8 cellular contexts compared by ENCODE assay signal in genomic region chr21:10325546-10325945, GRCh38.
DNase-seq lines count a peak whose midpoint lies in the region; ATAC-seq lines count a peak whose summit lies in the region.
"Not testable (repeated sequence)": the region's sequence is repeated elsewhere in the genome, so short reads cannot be mapped to it uniquely, and the experiment has no call there.

No MANE protein-coding gene starts in this region.

- H3K4me3 ChIP-seq in CD4-positive, CD25-positive, alpha-beta regulatory T cell (ENCODE audit: low read depth, low read length); NT2/D1 (ENCODE audit: insufficient read length, low read depth): not testable (repeated sequence)

- H3K4me3 Mint-ChIP-seq in CD4-positive, CD25-positive, alpha-beta regulatory T cell = peak overlapping the region in 1 of 4 donors; percentile 0
- H3K4me3 Mint-ChIP-seq in activated naive CD4-positive, alpha-beta T cell treated with anti-CD3 and anti-CD28 coated beads for 36 hours; memory B cell; stimulated activated memory B cell treated with anti-CD40 and anti-IgM and Interleukin-4, amounts not matched to agents 10 μg/mL and 1 μg/mL and 100 μg/mL, for 72 hours: not testable (repeated sequence)

- H3K9ac ChIP-seq in NT2/D1 (ENCODE audit: insufficient read length, low read depth) = not testable (repeated sequence)

- H3K27ac ChIP-seq in CD4-positive, CD25-positive, alpha-beta regulatory T cell (ENCODE audit: insufficient read depth, low read length, poor library complexity, severe bottlenecking) = not testable (repeated sequence)

- not testable (repeated sequence) for DNase-seq in CD4-positive, CD25-positive, alpha-beta regulatory T cell
- DNase-seq in NT2/D1 (ENCODE audit: low read depth, low spot score) (peak; percentile 87), fibroblast of gingiva (ENCODE audit: low read depth) (peak; percentile 83), memory B cell (ENCODE audit: low spot score in 2 of 2) (peak in 1 of 2 donors; percentile 62)
- peak; percentile 59 for DNase-seq in activated naive CD4-positive, alpha-beta T cell treated with anti-CD3 and anti-CD28 coated beads for 36 hours

- not testable (repeated sequence) for H3K36me3 ChIP-seq in CD4-positive, CD25-positive, alpha-beta regulatory T cell (ENCODE audit: control insufficient read depth, insufficient read depth, low read length); NT2/D1 (ENCODE audit: insufficient read depth, insufficient read length, low read length)

- peaks cover 9 to 37% of the 10 kb centered on the region in 2 experiments for H3K9me3 ChIP-seq in CD4-positive, CD25-positive, alpha-beta regulatory T cell (ENCODE audit: control insufficient read depth in 2 of 2, low read length in 2 of 2)
- H3K9me3 ChIP-seq in NT2/D1 (ENCODE audit: insufficient read depth, low read length) = peaks cover 51% of the 10 kb centered on the region

- H3K36me3 Mint-ChIP-seq in CD4-positive, CD25-positive, alpha-beta regulatory T cell; activated naive CD4-positive, alpha-beta T cell treated with anti-CD3 and anti-CD28 coated beads for 36 hours (ENCODE audit: low read depth); memory B cell; stimulated activated memory B cell treated with anti-CD40 and anti-IgM and Interleukin-4, amounts not matched to agents 10 μg/mL and 1 μg/mL and 100 μg/mL, for 72 hours: not testable (repeated sequence)

- H3K27ac Mint-ChIP-seq in CD4-positive, CD25-positive, alpha-beta regulatory T cell; activated naive CD4-positive, alpha-beta T cell treated with anti-CD3 and anti-CD28 coated beads for 36 hours; memory B cell; stimulated activated memory B cell treated with anti-CD40 and anti-IgM and Interleukin-4, amounts not matched to agents 10 μg/mL and 1 μg/mL and 100 μg/mL, for 72 hours: not testable (repeated sequence)

- not testable (repeated sequence) for H3K27me3 ChIP-seq in CD4-positive, CD25-positive, alpha-beta regulatory T cell (ENCODE audit: control insufficient read depth, insufficient read depth, low read length); NT2/D1 (ENCODE audit: insufficient read depth, insufficient read length)

- ATAC-seq in CD4-positive, CD25-positive, alpha-beta regulatory T cell (ENCODE audit: low read depth in 2 of 2) = peak; percentile 77 to 83
- ATAC-seq in GM21447 (IDR thresholded peaks at IDR 0.05; ENCODE audit: unreplicated experiment) = peak; percentile 97
- peak; percentile 87 for ATAC-seq in HG03103 (IDR thresholded peaks at IDR 0.05; ENCODE audit: low read depth, unreplicated experiment)
- peak; percentile 39 for ATAC-seq in memory B cell (ENCODE audit: low read depth)
- peak; percentile 92 for ATAC-seq in stimulated activated memory B cell treated with anti-CD40 and anti-IgM and Interleukin-4, amounts not matched to agents 10 μg/mL and 1 μg/mL and 100 μg/mL, for 72 hours

- H3K9me3 Mint-ChIP-seq in CD4-positive, CD25-positive, alpha-beta regulatory T cell = peaks cover 5 to 47% (median 29%) of the 10 kb centered on the region in 7 donors
- peaks cover 36% of the 10 kb centered on the region for H3K9me3 Mint-ChIP-seq in activated naive CD4-positive, alpha-beta T cell treated with anti-CD3 and anti-CD28 coated beads for 36 hours
- H3K9me3 Mint-ChIP-seq in memory B cell = not testable (repeated sequence)
- peaks cover 14% of the 10 kb centered on the region for H3K9me3 Mint-ChIP-seq in stimulated activated memory B cell treated with anti-CD40 and anti-IgM and Interleukin-4, amounts not matched to agents 10 μg/mL and 1 μg/mL and 100 μg/mL, for 72 hours

- H3K27me3 Mint-ChIP-seq in CD4-positive, CD25-positive, alpha-beta regulatory T cell; activated naive CD4-positive, alpha-beta T cell treated with anti-CD3 and anti-CD28 coated beads for 36 hours (ENCODE audit: low read depth); memory B cell; stimulated activated memory B cell treated with anti-CD40 and anti-IgM and Interleukin-4, amounts not matched to agents 10 μg/mL and 1 μg/mL and 100 μg/mL, for 72 hours: not testable (repeated sequence)

- intact Hi-C loops in activated naive CD4-positive, alpha-beta T cell treated with anti-CD3 and anti-CD28 coated beads for 36 hours (cut with micrococcal nuclease) = not testable (repeated sequence)

- H3K4me1 ChIP-seq in CD4-positive, CD25-positive, alpha-beta regulatory T cell (ENCODE audit: control insufficient read depth, insufficient read depth, low read length, poor library complexity, severe bottlenecking); NT2/D1 (ENCODE audit: insufficient read depth, insufficient read length): not testable (repeated sequence)

- not testable (repeated sequence) for H3K4me1 Mint-ChIP-seq in CD4-positive, CD25-positive, alpha-beta regulatory T cell; activated naive CD4-positive, alpha-beta T cell treated with anti-CD3 and anti-CD28 coated beads for 36 hours (ENCODE audit: low read depth); memory B cell; stimulated activated memory B cell treated with anti-CD40 and anti-IgM and Interleukin-4, amounts not matched to agents 10 μg/mL and 1 μg/mL and 100 μg/mL, for 72 hours

- CTCF ChIA-PET in activated naive CD4-positive, alpha-beta T cell treated with anti-CD3 and anti-CD28 coated beads for 36 hours (lab: Charles Lee) = not testable (repeated sequence)

Comparison
In these comparisons a context has a peak if more than half of its experiments do, and no peak if none do; other contexts are left out.
1. ATAC-seq: peak in every context shown above with its lines; median percentile 97 in GM21447; 92 in stimulated activated memory B cell treated with anti-CD40 and anti-IgM and Interleukin-4, amounts not matched to agents 10 μg/mL and 1 μg/mL and 100 μg/mL, for 72 hours; 87 in HG03103; 80 in CD4-positive, CD25-positive, alpha-beta regulatory T cell; 39 in memory B cell.